Comparison of ENCODE assay signal across 24 cellular contexts in genomic region chr6:89750338-89750737, GRCh38.
"Had no signal": no experiment of that assay in that cellular context is flagged by ENCODE, and none has a peak within 500 bp of the region (broad histone marks: within the 10 kb centered on the region; RNA-seq: fewer than 3 reads in every experiment).

No MANE protein-coding gene starts in this region.

- H3K27me3 Mint-ChIP-seq: dendritic cell treated with granulocyte-macrophage colony-stimulating factor and Interleukin-4, amounts not matched to agents 40 ng/mL and 50 ng/mL, for 4 days; effector memory CD8-positive, alpha-beta T cell; memory B cell; stimulated activated memory B cell treated with anti-CD40 and anti-IgM and Interleukin-4, amounts not matched to agents 10 μg/mL and 1 μg/mL and 100 μg/mL, for 72 hours; stimulated activated naive CD8-positive, alpha-beta T cell treated with anti-CD3 and anti-CD28 coated beads, Interleukin-15, amount 100 ng/mL, for 72 hours had no signal

- H3K4me1 Mint-ChIP-seq: immature natural killer cell; memory B cell; mesothelial cell of epicardium; natural killer cell; neural crest cell; stimulated activated memory B cell treated with anti-CD40 and anti-IgM and Interleukin-4, amounts not matched to agents 10 μg/mL and 1 μg/mL and 100 μg/mL, for 72 hours; stimulated activated naive CD8-positive, alpha-beta T cell treated with anti-CD3 and anti-CD28 coated beads, Interleukin-15, amount 100 ng/mL, for 72 hours had no signal

- H3K9me3 ChIP-seq: esophagus squamous epithelium, gastroesophageal sphincter, left lung, lower lobe of right lung, right atrium auricular region, testis, tibial nerve had no signal

- H3K4me3 ChIP-seq: esophagus squamous epithelium, gastroesophageal sphincter, left lung, lower lobe of right lung, right atrium auricular region, testis, tibial nerve had no signal

- H3K27ac ChIP-seq: epithelial cell of prostate, esophagus squamous epithelium, gastroesophageal sphincter, left lung, lower lobe of right lung, right atrium auricular region, testis, tibial nerve had no signal

- H3K27ac Mint-ChIP-seq: dendritic cell treated with granulocyte-macrophage colony-stimulating factor and Interleukin-4, amounts not matched to agents 40 ng/mL and 50 ng/mL, for 4 days; memory B cell; mesothelial cell of epicardium; stimulated activated memory B cell treated with anti-CD40 and anti-IgM and Interleukin-4, amounts not matched to agents 10 μg/mL and 1 μg/mL and 100 μg/mL, for 72 hours had no signal

- H3K27me3 ChIP-seq: esophagus squamous epithelium, gastroesophageal sphincter, left lung, right atrium auricular region, testis, tibial nerve had no signal

- DNase-seq: cerebellar nuclear complex; effector memory CD8-positive, alpha-beta T cell; esophagus squamous epithelium; foreskin fibroblast; immature natural killer cell; left lung; lower lobe of right lung; natural killer cell; posterior cingulate gyrus; small intestine; stimulated activated CD4-positive, alpha-beta T cell treated with anti-CD3 and anti-CD28 coated beads, Interleukin-12 subunit alpha, Interleukin-12 subunit beta, amount 100 ng/mL, for 4 hours; stimulated activated CD4-positive, alpha-beta T cell treated with anti-CD3 and anti-CD28 coated beads, Interleukin-2, amount 100 ng/mL, for 48 hours; stimulated activated CD8-positive, alpha-beta memory T cell treated with anti-CD3 and anti-CD28 coated beads, Interleukin-4, amount 100 ng/mL, for 48 hours; stimulated activated naive CD8-positive, alpha-beta T cell treated with anti-CD3 and anti-CD28 coated beads, Interleukin-15, amount 100 ng/mL, for 72 hours; testis had no signal

- ATAC-seq: effector memory CD8-positive, alpha-beta T cell; gastroesophageal sphincter; left lung; lower lobe of right lung; natural killer cell; stimulated activated memory B cell treated with anti-CD40 and anti-IgM and Interleukin-4, amounts not matched to agents 10 μg/mL and 1 μg/mL and 100 μg/mL, for 72 hours; stimulated activated naive CD8-positive, alpha-beta T cell treated with anti-CD3 and anti-CD28 coated beads, Interleukin-15, amount 100 ng/mL, for 72 hours had no signal

- H3K4me1 ChIP-seq: gastroesophageal sphincter, left lung, lower lobe of right lung, right atrium auricular region, testis, tibial nerve had no signal

- H3K4me3 Mint-ChIP-seq: dendritic cell treated with granulocyte-macrophage colony-stimulating factor and Interleukin-4, amounts not matched to agents 40 ng/mL and 50 ng/mL, for 4 days; effector memory CD8-positive, alpha-beta T cell; immature natural killer cell; memory B cell; mesothelial cell of epicardium; natural killer cell; neural crest cell; stimulated activated memory B cell treated with anti-CD40 and anti-IgM and Interleukin-4, amounts not matched to agents 10 μg/mL and 1 μg/mL and 100 μg/mL, for 72 hours; stimulated activated naive CD8-positive, alpha-beta T cell treated with anti-CD3 and anti-CD28 coated beads, Interleukin-15, amount 100 ng/mL, for 72 hours had no signal

- H3K9me3 Mint-ChIP-seq: dendritic cell treated with granulocyte-macrophage colony-stimulating factor and Interleukin-4, amounts not matched to agents 40 ng/mL and 50 ng/mL, for 4 days; effector memory CD8-positive, alpha-beta T cell; immature natural killer cell; memory B cell; mesothelial cell of epicardium; natural killer cell; neural crest cell; stimulated activated memory B cell treated with anti-CD40 and anti-IgM and Interleukin-4, amounts not matched to agents 10 μg/mL and 1 μg/mL and 100 μg/mL, for 72 hours; stimulated activated naive CD8-positive, alpha-beta T cell treated with anti-CD3 and anti-CD28 coated beads, Interleukin-15, amount 100 ng/mL, for 72 hours had no signal
